ENCODE assay signal across 33 cellular contexts in the genomic region with DNA sequence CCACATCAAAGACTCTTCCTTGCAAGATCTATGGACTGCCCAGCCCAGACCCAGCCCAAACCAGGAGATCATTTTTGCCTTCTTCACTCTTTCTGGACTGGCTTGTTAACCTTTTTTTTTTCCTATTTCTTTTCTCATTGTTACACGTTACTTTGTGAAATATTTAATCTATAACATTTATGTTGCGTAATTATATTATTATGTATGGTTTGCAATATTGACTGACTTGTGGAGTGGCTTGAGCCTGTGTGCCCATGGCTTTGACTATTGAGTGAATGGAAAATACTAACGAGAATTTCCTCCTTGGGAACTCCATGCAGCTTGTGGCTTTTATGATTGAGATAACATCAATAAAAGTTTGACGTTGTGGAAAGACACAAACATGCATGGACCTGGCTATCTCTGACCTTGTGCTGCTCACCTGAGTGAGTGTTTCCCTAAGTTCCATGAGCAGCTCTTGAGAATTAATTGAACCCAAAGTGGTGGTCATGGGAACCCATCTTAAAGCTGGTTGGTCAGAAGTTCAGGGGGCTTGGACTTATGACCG.
"Had no signal": no experiment of that assay in that cellular context is flagged by ENCODE, and none has a peak within 500 bp of the region (broad histone marks: within the 10 kb centered on the region; RNA-seq: fewer than 3 reads in every experiment).

No MANE protein-coding gene starts in this region.

- H3K27ac ChIP-seq: adrenal gland, ascending aorta, body of pancreas, brain microvascular endothelial cell, breast epithelium, cardiac muscle cell had no signal

- H3K4me3 ChIP-seq: adrenal gland, ascending aorta, body of pancreas, breast epithelium, cardiac muscle cell had no signal

- ATAC-seq: activated naive CD4-positive, alpha-beta T cell treated with anti-CD3 and anti-CD28 coated beads, Interleukin-2, amount 50 U/mL, for 72 hours; activated naive CD8-positive, alpha-beta T cell treated with anti-CD3 and anti-CD28 coated beads, Interleukin-2, amount 50 U/mL, for 24 hours; activated T-cell treated with anti-CD3 and anti-CD28 coated beads, Interleukin-2, amount 50 U/mL, for 4 hours; activated T-cell treated with anti-CD3 and anti-CD28 coated beads, Interleukin-2, amount 50 U/mL, for 72 hours; activated T-helper 17 cell treated with anti-CD3 and anti-CD28 coated beads, Interleukin-2, amount 50 U/mL, for 72 hours; body of pancreas had no signal

- H3K4me1 ChIP-seq: adrenal gland, ascending aorta, body of pancreas, breast epithelium had no signal

- H3K36me3 ChIP-seq: adrenal gland, ascending aorta, brain microvascular endothelial cell, breast epithelium, cardiac muscle cell had no signal

- DNase-seq: activated effector memory CD4-positive, alpha-beta T cell treated with anti-CD3 and anti-CD28 coated beads, Interleukin-2, amount 50 U/mL, for 16 hours; activated effector memory CD4-positive, alpha-beta T cell treated with Interleukin-2 at 50 U/mL for 16 hours; activated gamma-delta T cell; activated gamma-delta T cell treated with Interleukin-2 at 50 U/mL for 16 hours; activated naive CD4-positive, alpha-beta T cell; activated naive CD4-positive, alpha-beta T cell treated with anti-CD3 and anti-CD28 coated beads for 36 hours; activated naive CD4-positive, alpha-beta T cell treated with anti-CD3 and anti-CD28 coated beads, Interleukin-2, amount 10 ng/mL, durations not matched to agents 7 days and 5 days; activated naive CD4-positive, alpha-beta T cell treated with anti-CD3 and anti-CD28 coated beads, Interleukin-2, amount 50 U/mL, for 16 hours; activated naive CD4-positive, alpha-beta T cell treated with Interleukin-2 at 50 U/mL for 16 hours; activated naive CD8-positive, alpha-beta T cell treated with anti-CD3 and anti-CD28 coated beads for 36 hours; activated naive CD8-positive, alpha-beta T cell treated with anti-CD3 and anti-CD28 coated beads, Interleukin-2, amount 10 ng/mL, durations not matched to agents 7 days and 5 days; activated naive CD8-positive, alpha-beta T cell treated with anti-CD3 and anti-CD28 coated beads, Interleukin-2, amount 50 U/mL, for 24 hours; activated T-cell treated with anti-CD3 and anti-CD28 coated beads for 4 hours; activated T-cell treated with anti-CD3 and anti-CD28 coated beads, Interleukin-2, amount 50 U/mL, for 1 hour; activated T-cell treated with anti-CD3 and anti-CD28 coated beads, Interleukin-2, amount 50 U/mL, for 24 hours; activated T-cell treated with anti-CD3 and anti-CD28 coated beads, Interleukin-2, amount 50 U/mL, for 4 hours; activated T-cell treated with anti-CD3 and anti-CD28 coated beads, Interleukin-2, amount 50 U/mL, for 48 hours; activated T-cell treated with anti-CD3 and anti-CD28 coated beads, Interleukin-2, amount 50 U/mL, for 72 hours; adrenal gland; amniotic stem cell; amygdala; anterior cingulate cortex; aorta; body of pancreas; brain microvascular endothelial cell; caudate nucleus; central memory CD4-positive, alpha-beta T cell; cerebellar nuclear complex had no signal

- H3K9me3 ChIP-seq: adrenal gland had no signal

- H3K27me3 ChIP-seq: adrenal gland, ascending aorta, body of pancreas, brain microvascular endothelial cell, breast epithelium, cardiac muscle cell had no signal
